12 cellular contexts compared by ENCODE assay signal in genomic region chr14:69672372-69672771, GRCh38.
DNase-seq lines count a peak whose midpoint lies in the region; ATAC-seq, FAIRE-seq and TF ChIP-seq lines count a peak whose summit lies in the region.
"Had no signal": no experiment of that assay in that cellular context is flagged by ENCODE, and none has a peak within 500 bp of the region (broad histone marks: within the 10 kb centered on the region; RNA-seq: fewer than 3 reads in every experiment).

No MANE protein-coding gene starts in this region.

- H3K9me3 Mint-ChIP-seq in CD4-positive, alpha-beta memory T cell, result peaks cover 0 to 4% (median 0%) of the 10 kb centered on the region in 8 donors
- H3K9me3 Mint-ChIP-seq in T-cell (peaks cover 0 to 3% (median 2%) of the 10 kb centered on the region in 3 donors), endothelial cell (ENCODE audit: unreplicated experiment) (no peaks in the 10 kb centered on the region)

- TF ChIP-seq CTCF in left lung (IDR thresholded peaks at IDR 0.05) (no peak), endothelial cell (IDR thresholded peaks at IDR 0.05; ENCODE audit: unreplicated experiment) (no peak)

- H3K36me3 ChIP-seq in BLaER1 treated with 17β-estradiol and CSF1 and Interleukin-3, amounts not matched to agents 10 nM and 100 nM, result peaks cover 0 to 34% (median 28%) of the 10 kb centered on the region in 11 experiments; a peak in 20 of 22 replicates
- H3K36me3 ChIP-seq in CD4-positive, alpha-beta memory T cell (ENCODE audit: insufficient read depth, low read length), result no peaks in the 10 kb centered on the region
- H3K36me3 ChIP-seq in left lung, result peaks cover 0 to 5% of the 10 kb centered on the region in 2 donors
- H3K36me3 ChIP-seq: sigmoid colon had no signal

- H3K9me3 ChIP-seq in BLaER1 treated with 17β-estradiol and CSF1 and Interleukin-3, amounts not matched to agents 10 nM and 100 nM (replicated peaks in 1 of 11), result peaks cover 0 to 14% (median 0%) of the 10 kb centered on the region in 11 experiments; a peak in 5 of 22 replicates
- no peaks in the 10 kb centered on the region for H3K9me3 ChIP-seq in CD4-positive, alpha-beta memory T cell (ENCODE audit: control insufficient read depth in 1 of 2, low read length in 2 of 2)
- H3K9me3 ChIP-seq in left lung, result no peaks in the 10 kb centered on the region
- H3K9me3 ChIP-seq: sigmoid colon had no signal

- FAIRE-seq in RCC 7860 (lab: Jason Lieb, UNC), result no peak

- peak overlapping the region; percentile 80 to 94 (median 90) for H3K4me2 ChIP-seq in BLaER1 treated with 17β-estradiol and CSF1 and Interleukin-3, amounts not matched to agents 10 nM and 100 nM

- H3K27ac Mint-ChIP-seq in CD4-positive, alpha-beta memory T cell, result peak overlapping the region; percentile 58 to 87 (median 85)
- peak overlapping the region; percentile 90 to 91 for H3K27ac Mint-ChIP-seq in T-cell
- H3K27ac Mint-ChIP-seq in endothelial cell (ENCODE audit: unreplicated experiment), result no peak overlapping the region

- intact Hi-C loops in CD4-positive, alpha-beta memory T cell (cut with micrococcal nuclease), result loop anchor here (2.0 kb wide), 2 partner anchors 36 to 58 kb away; no protein-coding TSS in a partner anchor
- intact Hi-C loops in left lung (cut with DNase I), result no loop called here

- H3K4me1 Mint-ChIP-seq in CD4-positive, alpha-beta memory T cell, result peaks cover 82 to 96% (median 89%) of the 10 kb centered on the region in 4 donors
- peaks cover 91 to 93% (median 92%) of the 10 kb centered on the region in 3 donors for H3K4me1 Mint-ChIP-seq in T-cell
- H3K4me1 Mint-ChIP-seq in endothelial cell (ENCODE audit: unreplicated experiment), result peaks cover 62% of the 10 kb centered on the region

- peak overlapping the region in 3 of 11 experiments; percentile 6 to 55 (median 20); a peak in 1 of 22 replicates for H3K9ac ChIP-seq in BLaER1 treated with 17β-estradiol and CSF1 and Interleukin-3, amounts not matched to agents 10 nM and 100 nM

- peaks cover 35 to 100% (median 81%) of the 10 kb centered on the region in 11 experiments; a peak in 21 of 22 replicates for H4K20me1 ChIP-seq in BLaER1 treated with 17β-estradiol and CSF1 and Interleukin-3, amounts not matched to agents 10 nM and 100 nM

- DNase-seq in CD4-positive, alpha-beta memory T cell, result no peak
- DNase-seq in T-cell (no peak), left lung (no peak), RCC 7860 (ENCODE audit: low spot score) (no peak), endothelial cell (ENCODE audit: low spot score) (no peak), NCI-H146 (lab: John Stamatoyannopoulos, UW) (no peak)
- DNase-seq: H7, left colon, sigmoid colon had no signal

- no peak overlapping the region for H3K4me3 ChIP-seq in BLaER1 treated with 17β-estradiol and CSF1 and Interleukin-3, amounts not matched to agents 10 nM and 100 nM
- H3K4me3 ChIP-seq in CD4-positive, alpha-beta memory T cell (ENCODE audit: low read length in 2 of 2), result no peak overlapping the region
- H3K4me3 ChIP-seq in left lung, result no peak overlapping the region
- H3K4me3 ChIP-seq: sigmoid colon had no signal

- H3K27ac ChIP-seq in BLaER1 treated with 17β-estradiol and CSF1 and Interleukin-3, amounts not matched to agents 10 nM and 100 nM, result peak overlapping the region in 10 of 11 experiments; percentile 5 to 85 (median 62); a peak in 14 of 22 replicates
- peak overlapping the region; percentile 32 for H3K27ac ChIP-seq in CD4-positive, alpha-beta memory T cell (ENCODE audit: low read depth, low read length)
- H3K27ac ChIP-seq in left lung, result peak overlapping the region in 1 of 2 donors; percentile 76

- H3K4me3 Mint-ChIP-seq in CD4-positive, alpha-beta memory T cell, result peak overlapping the region in 4 of 8 donors; percentile 21 to 64 (median 62)
- H3K4me3 Mint-ChIP-seq in T-cell (peak overlapping the region in 1 of 3 donors; percentile 29), endothelial cell (ENCODE audit: unreplicated experiment) (no peak overlapping the region)

- H3K36me3 Mint-ChIP-seq in CD4-positive, alpha-beta memory T cell, result peaks cover 11 to 27% of the 10 kb centered on the region in 2 donors
- H3K36me3 Mint-ChIP-seq in T-cell, result peaks cover 15% of the 10 kb centered on the region
- peaks cover 38% of the 10 kb centered on the region for H3K36me3 Mint-ChIP-seq in endothelial cell (ENCODE audit: low read depth, unreplicated experiment)

- POLR2A ChIA-PET in CD4-positive, alpha-beta memory T cell (lab: Charles Lee; ENCODE audit: partially characterized antibody), result interaction anchor here (0.9 to 8.8 kb wide), 3 partner anchors 9 to 59 kb away, joined by 3 to 99 read pairs (median 7); partner anchors contain the start of gene SUSD6
- POLR2A ChIA-PET in T-cell (lab: Charles Lee), result no interaction called here

- peaks cover 66 to 89% (median 78%) of the 10 kb centered on the region in 10 experiments for H3K4me1 ChIP-seq in BLaER1 treated with 17β-estradiol and CSF1 and Interleukin-3, amounts not matched to agents 10 nM and 100 nM
- peaks cover 95% of the 10 kb centered on the region for H3K4me1 ChIP-seq in CD4-positive, alpha-beta memory T cell (ENCODE audit: insufficient read depth, low read length)
- H3K4me1 ChIP-seq in left lung, result peaks cover 18 to 92% of the 10 kb centered on the region in 2 donors

- H3K27me3 Mint-ChIP-seq in CD4-positive, alpha-beta memory T cell, result no peaks in the 10 kb centered on the region
- H3K27me3 Mint-ChIP-seq in T-cell (no peaks in the 10 kb centered on the region), endothelial cell (ENCODE audit: unreplicated experiment) (peaks cover 16% of the 10 kb centered on the region)

- H3K27me3 ChIP-seq in BLaER1 treated with 17β-estradiol and CSF1 and Interleukin-3, amounts not matched to agents 10 nM and 100 nM, result no peaks in the 10 kb centered on the region
- H3K27me3 ChIP-seq in CD4-positive, alpha-beta memory T cell (ENCODE audit: insufficient read depth, low read length), result no peaks in the 10 kb centered on the region
- no peaks in the 10 kb centered on the region for H3K27me3 ChIP-seq in left lung
- H3K27me3 ChIP-seq: sigmoid colon had no signal

- CTCF ChIA-PET in CD4-positive, alpha-beta memory T cell (lab: Charles Lee; ENCODE audit: partially characterized antibody), result interaction anchor here (1.7 kb wide), 1 partner anchor 55 kb away, joined by 5 read pairs; no protein-coding TSS in a partner anchor
- CTCF ChIA-PET in T-cell (lab: Charles Lee), result no interaction called here

- ATAC-seq in T-cell (replicated peaks in 1 of 4), result peak in 1 of 4 experiments; percentile 18
- ATAC-seq in left lung, result peak; percentile 16
- no peak for ATAC-seq in GM21526 (IDR thresholded peaks at IDR 0.05; ENCODE audit: low FRiP score, unreplicated experiment)
- ATAC-seq: SK-N-SH treated with all-trans-retinoic acid at 6 μM for 48 hours had no signal
